22 cellular contexts compared by ENCODE assay signal in genomic region chr9:96038271-96038670, GRCh38.
DNase-seq lines count a peak whose midpoint lies in the region; ATAC-seq and TF ChIP-seq lines count a peak whose summit lies in the region.
"Had no signal": no experiment of that assay in that cellular context is flagged by ENCODE, and none has a peak within 500 bp of the region (broad histone marks: within the 10 kb centered on the region; RNA-seq: fewer than 3 reads in every experiment).

No MANE protein-coding gene starts in this region.

- intact Hi-C loops in Right ventricle myocardium superior (cut with DNase I) (no loop called here), heart right ventricle (cut with DNase I) (no loop called here), posterior vena cava (cut with DNase I) (no loop called here)

- peak; percentile 13 for DNase-seq in Right ventricle myocardium superior
- DNase-seq in heart right ventricle = no peak
- peak; percentile 39 for DNase-seq in cerebellar cortex (ENCODE audit: low spot score)
- DNase-seq in posterior vena cava (ENCODE audit: low spot score) = peak; percentile 31
- DNase-seq in NCI-H1694 treated with DMSO at 0.1 percent for 48 hours (lab: John Stamatoyannopoulos, UW) = no peak
- no peak for DNase-seq in NCI-H510A (lab: John Stamatoyannopoulos, UW)
- no peak for DNase-seq in brain microvascular endothelial cell
- DNase-seq: 8988T; ACHN; BE2C; CD4-positive, alpha-beta memory T cell; CD4-positive, CD25-positive, alpha-beta regulatory T cell; CD8-positive, alpha-beta memory T cell; COR-L47; DMS 273 treated with DMSO at 0.1 percent for 48 hours; DMS153; DMS53; DMS79; EL; GF-D8 had no signal

- no peaks in the 10 kb centered on the region for H3K4me1 ChIP-seq in heart right ventricle
- H3K4me1 ChIP-seq: BLaER1 had no signal

- TF ChIP-seq CTCF in heart right ventricle (IDR thresholded peaks at IDR 0.05) (no peak), brain microvascular endothelial cell (IDR thresholded peaks at IDR 0.05; ENCODE audit: low read depth, low read length, missing control alignments) (no peak)

- H3K36me3 ChIP-seq in heart right ventricle (no peaks in the 10 kb centered on the region), KOPT-K1 (ENCODE audit: insufficient read depth, low read length) (no peaks in the 10 kb centered on the region), brain microvascular endothelial cell (replicated peaks) (no peaks in the 10 kb centered on the region)
- H3K36me3 ChIP-seq: BE2C, BLaER1 had no signal

- peaks cover 0 to 13% (median 0%) of the 10 kb centered on the region in 11 donors for H3K9me3 ChIP-seq in heart right ventricle
- peaks cover 19% of the 10 kb centered on the region for H3K9me3 ChIP-seq in KOPT-K1 (ENCODE audit: insufficient read depth, low read length, poor library complexity, severe bottlenecking)
- H3K9me3 ChIP-seq: BE2C had no signal

- ATAC-seq in Right ventricle myocardium superior (ENCODE audit: poor library complexity) = no peak
- no peak for ATAC-seq in heart right ventricle

- WGBS in heart right ventricle, 2 donors = 81 to 97% methylated on average over 7 of the region's 7 CpGs

- H3K27ac ChIP-seq in heart right ventricle (no peak overlapping the region), KOPT-K1 (ENCODE audit: low read depth, low read length, poor library complexity, severe bottlenecking) (peak overlapping the region; percentile 52), brain microvascular endothelial cell (no peak overlapping the region)
- H3K27ac ChIP-seq: BLaER1 had no signal

- in situ Hi-C loops in brain microvascular endothelial cell (cut with HindIII; ENCODE audit: low pct_ligation_motif_present, low sequenced_read_pairs) = no loop called here

- H3K4me3 ChIP-seq in heart right ventricle (no peak overlapping the region), brain microvascular endothelial cell (ENCODE audit: low read depth, low read length) (no peak overlapping the region)
- H3K4me3 ChIP-seq: BLaER1 had no signal

- H3K27me3 ChIP-seq in heart right ventricle (peaks cover 0 to 6% (median 0%) of the 10 kb centered on the region in 7 donors), brain microvascular endothelial cell (replicated peaks) (no peaks in the 10 kb centered on the region)
- H3K27me3 ChIP-seq: BE2C, BLaER1 had no signal

Comparison
In these comparisons a context has a peak if more than half of its experiments do, and no peak if none do; other contexts are left out.
1. DNase-seq: peak in Right ventricle myocardium superior (single experiment), cerebellar cortex (single experiment) and posterior vena cava (single experiment); none in heart right ventricle (0 of 2), NCI-H1694 treated with DMSO at 0.1 percent for 48 hours (single experiment), NCI-H510A (single experiment) and brain microvascular endothelial cell (single experiment).